Comparison of ENCODE assay signal across 19 cellular contexts in the genomic region with DNA sequence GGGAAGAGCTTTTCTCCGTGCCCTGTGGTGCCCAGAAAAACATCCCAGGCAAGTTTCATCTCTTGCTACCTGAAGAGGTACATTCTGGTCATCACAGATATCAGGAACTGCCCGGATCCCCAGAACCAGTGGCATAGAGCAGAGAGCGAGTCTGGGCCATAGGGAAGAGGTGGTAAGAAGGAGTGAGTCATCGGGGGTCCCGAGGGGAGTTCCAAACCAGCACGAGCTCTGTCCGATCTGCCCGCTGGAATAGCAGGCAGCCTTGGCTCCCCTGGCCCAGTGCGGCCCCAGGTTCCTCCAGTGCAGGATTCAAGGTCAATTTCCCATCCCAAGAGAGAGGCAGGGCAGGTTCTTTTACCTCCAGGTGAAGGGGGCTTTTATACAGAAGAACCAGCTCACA.
"Had no signal": no experiment of that assay in that cellular context is flagged by ENCODE, and none has a peak within 500 bp of the region (broad histone marks: within the 10 kb centered on the region; RNA-seq: fewer than 3 reads in every experiment).

No MANE protein-coding gene starts in this region.

- H3K4me1 Mint-ChIP-seq: stimulated activated naive CD8-positive, alpha-beta T cell treated with anti-CD3 and anti-CD28 coated beads, Interleukin-15, amount 100 ng/mL, for 72 hours had no signal

- H3K27ac Mint-ChIP-seq: nephron; stimulated activated naive B cell treated with anti-CD40 and anti-IgM and Interleukin-4, amounts not matched to agents 10 μg/mL and 1 μg/mL and 100 μg/mL, for 72 hours had no signal

- H3K36me3 Mint-ChIP-seq: naive B cell had no signal

- ATAC-seq: left lung had no signal

- H3K9me3 Mint-ChIP-seq: naive B cell; nephron; stimulated activated naive B cell treated with anti-CD40 and anti-IgM and Interleukin-4, amounts not matched to agents 10 μg/mL and 1 μg/mL and 100 μg/mL, for 72 hours; stimulated activated naive CD8-positive, alpha-beta T cell treated with anti-CD3 and anti-CD28 coated beads, Interleukin-15, amount 100 ng/mL, for 72 hours had no signal

- H3K36me3 ChIP-seq: left lung, neutrophil, right lobe of liver had no signal

- H3K27me3 ChIP-seq: left lung, neutrophil, right lobe of liver, spleen, testis, tibial nerve had no signal

- H3K9me3 ChIP-seq: left lung, neutrophil, right lobe of liver, spleen, testis, tibial nerve had no signal

- DNase-seq: central memory CD4-positive, alpha-beta T cell; effector CD4-positive, alpha-beta T cell; islet precursor cell; mesendoderm; naive B cell; spleen; stimulated activated CD4-positive, alpha-beta T cell treated with anti-CD3 and anti-CD28 coated beads, Interleukin-15, amount 100 ng/mL, for 24 hours; stimulated activated CD4-positive, alpha-beta T cell treated with anti-CD3 and anti-CD28 coated beads, Interleukin-1b, Interleukin-23, amount 100 ng/mL, for 48 hours; stimulated activated CD4-positive, alpha-beta T cell treated with anti-CD3 and anti-CD28 coated beads, Interleukin-4, amount 100 ng/mL, for 24 hours; stimulated activated naive B cell treated with anti-CD40 and anti-IgM and Interleukin-4, amounts not matched to agents 10 μg/mL and 1 μg/mL and 100 μg/mL, for 72 hours; stimulated activated naive CD8-positive, alpha-beta T cell treated with anti-CD3 and anti-CD28 coated beads, Interleukin-15, amount 100 ng/mL, for 72 hours; testis had no signal

- H3K27me3 Mint-ChIP-seq: naive B cell; stimulated activated naive B cell treated with anti-CD40 and anti-IgM and Interleukin-4, amounts not matched to agents 10 μg/mL and 1 μg/mL and 100 μg/mL, for 72 hours; stimulated activated naive CD8-positive, alpha-beta T cell treated with anti-CD3 and anti-CD28 coated beads, Interleukin-15, amount 100 ng/mL, for 72 hours had no signal

- H3K27ac ChIP-seq: left lung, neutrophil, right lobe of liver, testis had no signal

- H3K4me3 ChIP-seq: coronary artery, left lung, lung, right lobe of liver, spleen, testis, tibial nerve had no signal

- H3K4me3 Mint-ChIP-seq: naive B cell; nephron; stimulated activated naive B cell treated with anti-CD40 and anti-IgM and Interleukin-4, amounts not matched to agents 10 μg/mL and 1 μg/mL and 100 μg/mL, for 72 hours; stimulated activated naive CD8-positive, alpha-beta T cell treated with anti-CD3 and anti-CD28 coated beads, Interleukin-15, amount 100 ng/mL, for 72 hours had no signal
